8 cellular contexts compared by ENCODE assay signal in genomic region chr22:19629720-19630419, GRCh38.
DNase-seq lines count a peak whose midpoint lies in the region; ATAC-seq and TF ChIP-seq lines count a peak whose summit lies in the region.

No MANE protein-coding gene starts in this region.

- peak; percentile 94 for TF ChIP-seq CTCF in fibroblast of villous mesenchyme (IDR thresholded peaks at IDR 0.05; ENCODE audit: insufficient read depth, low read depth, low read length)

- DNase-seq in DMS153 treated with DMSO at 0.1 percent for 48 hours (lab: John Stamatoyannopoulos, UW; ENCODE audit: unreplicated experiment) (peak; percentile 53), KBM-7 (peak; percentile 84), RKO (ENCODE audit: low spot score) (peak; percentile 71), fibroblast of villous mesenchyme (ENCODE audit: low read depth) (peak; percentile 77), nucleus accumbens (lab: John Stamatoyannopoulos, UW) (peak in 51 of 56 donors; percentile 22 to 88 (median 56)), superior temporal gyrus (ENCODE audit: extremely low spot score) (peak; percentile 84)
- DNase-seq in activated T-helper 1 cell treated with anti-CD3 and anti-CD28 coated beads, Interleukin-2, amount 50 U/mL, for 16 hours (ENCODE audit: low read depth in 1 of 2, low spot score in 1 of 2) = peak; percentile 75 to 86

- no peak for ATAC-seq in GM21529 (IDR thresholded peaks at IDR 0.05; ENCODE audit: unreplicated experiment)

- no peak overlapping the region for H3K4me3 ChIP-seq in fibroblast of villous mesenchyme (ENCODE audit: low read depth, low read length)

- in situ Hi-C loops in KBM-7 (cut with MboI; ENCODE audit: low pct_unique_long_range_greater_than_20kb, low sequenced_read_pairs) = no loop called here
